ENCODE assay signal across 10 cellular contexts in genomic region chr6:423062-423798, GRCh38. TPM values are rescaled to one million over a fixed set of nuclear protein-coding genes. Genes with fewer than 3 reads are reported as not detected.
A peak's percentile ranks its signal among the peaks of the same experiment; 100 is the strongest.
DNase-seq lines count a peak whose midpoint lies in the region; ATAC-seq, FAIRE-seq and TF ChIP-seq lines count a peak whose summit lies in the region.
"Had no signal": no experiment of that assay in that cellular context is flagged by ENCODE, and none has a peak within 500 bp of the region (broad histone marks: within the 10 kb centered on the region; RNA-seq: fewer than 3 reads in every experiment).

No MANE protein-coding gene starts in this region.

- intact Hi-C loops in IMR-90 (cut with micrococcal nuclease) (no loop called here), kidney (cut with DNase I) (no loop called here), CD14-positive monocyte (cut with micrococcal nuclease) (no loop called here)

- H2AK9ac ChIP-seq in IMR-90 (replicated peaks; ENCODE audit: low read depth, low read length, poor library complexity) = peak overlapping the region; percentile 83

- H3K79me1 ChIP-seq in IMR-90 (ENCODE audit: low read depth in 1 of 2, low read length in 2 of 2) = no peaks in the 10 kb centered on the region

- H3K27ac ChIP-seq in IMR-90 (ENCODE audit: insufficient read depth, low read length) = peak overlapping the region; percentile 97; the same call in 1 of the 2 replicates
- H3K27ac ChIP-seq in brain microvascular endothelial cell = peak overlapping the region; percentile 67
- H3K27ac ChIP-seq in kidney (ENCODE audit: low read depth in 2 of 2, low read length in 2 of 2) = no peak overlapping the region
- H3K27ac ChIP-seq: parathyroid adenoma had no signal

- H3K27me3 ChIP-seq in IMR-90 (ENCODE audit: control insufficient read depth, insufficient read depth, low read length) (peaks cover 8% of the 10 kb centered on the region), brain microvascular endothelial cell (replicated peaks) (no peaks in the 10 kb centered on the region)

- peak overlapping the region; percentile 88 for H3K4ac ChIP-seq in IMR-90 (ENCODE audit: low read depth, low read length)

- H3K36me3 ChIP-seq in IMR-90 (ENCODE audit: control insufficient read depth, insufficient read depth, low read length) (no peaks in the 10 kb centered on the region), brain microvascular endothelial cell (replicated peaks) (no peaks in the 10 kb centered on the region), kidney (ENCODE audit: control insufficient read depth in 1 of 2, insufficient read depth in 2 of 2, low read length in 2 of 2) (no peaks in the 10 kb centered on the region)

- 0 out of 2 replicates have a peak overlapping the region, but pooled peaks have one; percentile 52 for H3K14ac ChIP-seq in IMR-90 (replicated peaks; ENCODE audit: low read depth, low read length)

- ATAC-seq in IMR-90 (ENCODE audit: low read depth) = peak; percentile 43

- H3K9me3 ChIP-seq in IMR-90 (ENCODE audit: control insufficient read depth, insufficient read depth, low read length) (peaks cover 6% of the 10 kb centered on the region), kidney (ENCODE audit: control insufficient read depth in 1 of 2, low read length in 2 of 2) (peaks cover 0 to 6% of the 10 kb centered on the region in 2 donors)

- peak; percentile 61 for DNase-seq in activated effector memory CD4-positive, alpha-beta T cell treated with anti-CD3 and anti-CD28 coated beads, Interleukin-2, amount 50 U/mL, for 16 hours
- DNase-seq in activated effector memory CD4-positive, alpha-beta T cell treated with Interleukin-2 at 50 U/mL for 16 hours = no peak
- no peak for DNase-seq in IMR-90
- no peak for DNase-seq in brain microvascular endothelial cell
- DNase-seq in kidney = no peak
- DNase-seq in CD14-positive monocyte (ENCODE audit: low spot score) = no peak
- no peak for DNase-seq in ACHN
- DNase-seq: NCI-H446 had no signal

- no TSS peak for BruUV-seq in IMR-90 (replicated peaks; lab: Mats Ljungman, UMichigan)

- H4K5ac ChIP-seq in IMR-90 (ENCODE audit: low read depth, low read length) = peak overlapping the region; percentile 91

- peak overlapping the region; percentile 54 for H2AFZ ChIP-seq in IMR-90 (replicated peaks; ENCODE audit: low read length, poor library complexity)
- H2AFZ ChIP-seq: parathyroid adenoma had no signal

- no peaks in the 10 kb centered on the region for H3K36me3 Mint-ChIP-seq in stimulated activated naive CD8-positive, alpha-beta T cell treated with anti-CD3 and anti-CD28 coated beads, Interleukin-15, Interleukin-2, amounts not matched to agents 100 ng/mL and 50 ng/mL, for 24 hours (ENCODE audit: low read depth)
- H3K36me3 Mint-ChIP-seq in CD14-positive monocyte = no peaks in the 10 kb centered on the region

- CTCF ChIA-PET in IMR-90 (lab: Yijun Ruan, JAX) = interaction anchor here (0.6 kb wide), 1 partner anchor 235 kb away, joined by 3 read pairs; no protein-coding TSS in a partner anchor

- no peak for TF ChIP-seq POLR2A in IMR-90 (IDR thresholded peaks at IDR 0.05; ENCODE audit: low read depth, low read length)

- peak overlapping the region; percentile 7; the same call in 1 of the 2 replicates for H3K4me2 ChIP-seq in IMR-90 (ENCODE audit: low read depth, low read length)

- peaks cover 6% of the 10 kb centered on the region for H3K4me1 ChIP-seq in IMR-90 (ENCODE audit: control insufficient read depth, insufficient read depth, low read length)
- H3K4me1 ChIP-seq in kidney (ENCODE audit: control insufficient read depth in 1 of 2, insufficient read depth in 1 of 2, low read depth in 1 of 2, low read length in 2 of 2) = no peaks in the 10 kb centered on the region
- H3K4me1 ChIP-seq: parathyroid adenoma had no signal

- H2BK20ac ChIP-seq in IMR-90 (ENCODE audit: low read depth, low read length) = peak overlapping the region; percentile 87

- POLR2A ChIA-PET in IMR-90 (lab: Charles Lee; ENCODE audit: unreplicated experiment) = interaction anchor here (0.6 kb wide), 1 partner anchor 302 kb away, joined by 5 read pairs; no protein-coding TSS in a partner anchor

- H3K4me3 Mint-ChIP-seq in stimulated activated naive CD8-positive, alpha-beta T cell treated with anti-CD3 and anti-CD28 coated beads, Interleukin-15, Interleukin-2, amounts not matched to agents 100 ng/mL and 50 ng/mL, for 24 hours = peak overlapping the region; percentile 26
- H3K4me3 Mint-ChIP-seq in CD14-positive monocyte = no peak overlapping the region

- peak overlapping the region; percentile 89 for H3K27ac Mint-ChIP-seq in stimulated activated naive CD8-positive, alpha-beta T cell treated with anti-CD3 and anti-CD28 coated beads, Interleukin-15, Interleukin-2, amounts not matched to agents 100 ng/mL and 50 ng/mL, for 24 hours
- H3K27ac Mint-ChIP-seq in CD14-positive monocyte = no peak overlapping the region

- peak overlapping the region; percentile 92 for H2AK5ac ChIP-seq in IMR-90 (ENCODE audit: low read depth, low read length)

- peak overlapping the region; percentile 89 for H4K91ac ChIP-seq in IMR-90 (ENCODE audit: insufficient read depth, low read depth, low read length)

- peak overlapping the region; percentile 22 to 30; a peak in 2 of 4 replicates for H4K8ac ChIP-seq in IMR-90 (ENCODE audit: low read depth in 2 of 2, low read length in 2 of 2)

- dilution Hi-C loops in IMR-90 (cut with HindIII; ENCODE audit: low sequenced_read_pairs, unreplicated experiment) = no loop called here

- peaks cover 40% of the 10 kb centered on the region for H3K4me1 Mint-ChIP-seq in stimulated activated naive CD8-positive, alpha-beta T cell treated with anti-CD3 and anti-CD28 coated beads, Interleukin-15, Interleukin-2, amounts not matched to agents 100 ng/mL and 50 ng/mL, for 24 hours (ENCODE audit: low read depth)
- no peaks in the 10 kb centered on the region for H3K4me1 Mint-ChIP-seq in CD14-positive monocyte

- peak overlapping the region; percentile 66 for H2BK5ac ChIP-seq in IMR-90 (ENCODE audit: low read depth, low read length, poor library complexity, severe bottlenecking)

- no peak for FAIRE-seq in kidney (lab: Jason Lieb, UNC)

- WGBS in IMR-90 (ENCODE audit: extremely low coverage in 2 of 2, insufficient read length in 1 of 2), 2 experiments = 94% methylated on average over 3 of the region's 11 CpGs; no CpG with 5 or more reads in 1 of the 2 experiments

- H3K56ac ChIP-seq in IMR-90 (ENCODE audit: extremely low read depth, insufficient read depth, low read length) = 0 out of 2 replicates have a peak overlapping the region, but pooled peaks have one; percentile 40

- peak overlapping the region; percentile 86 for H2BK120ac ChIP-seq in IMR-90 (ENCODE audit: low read depth, low read length)

- peak overlapping the region; percentile 50; the same call in 2 of the 3 replicates for H2BK15ac ChIP-seq in IMR-90 (ENCODE audit: low read depth, low read length)

- H3K27me3 Mint-ChIP-seq in stimulated activated naive CD8-positive, alpha-beta T cell treated with anti-CD3 and anti-CD28 coated beads, Interleukin-15, Interleukin-2, amounts not matched to agents 100 ng/mL and 50 ng/mL, for 24 hours = no peaks in the 10 kb centered on the region
- H3K27me3 Mint-ChIP-seq in CD14-positive monocyte (ENCODE audit: low read depth in 3 of 3) = peaks cover 0 to 9% (median 3%) of the 10 kb centered on the region in 3 donors

- peak overlapping the region; percentile 44; the same call in 1 of the 2 replicates for H3K23ac ChIP-seq in IMR-90 (ENCODE audit: low read depth, low read length)

- peak overlapping the region; percentile 98 for H3K18ac ChIP-seq in IMR-90 (ENCODE audit: low read depth, low read length)

- peaks cover 3% of the 10 kb centered on the region; the same call in 1 of the 2 replicates for H4K20me1 ChIP-seq in IMR-90 (ENCODE audit: insufficient read depth, low read length)

- no peaks in the 10 kb centered on the region for H3K9me3 Mint-ChIP-seq in stimulated activated naive CD8-positive, alpha-beta T cell treated with anti-CD3 and anti-CD28 coated beads, Interleukin-15, Interleukin-2, amounts not matched to agents 100 ng/mL and 50 ng/mL, for 24 hours
- peaks cover 0 to 27% (median 18%) of the 10 kb centered on the region in 7 donors for H3K9me3 Mint-ChIP-seq in CD14-positive monocyte

- no peak for TF ChIP-seq RAD21 in IMR-90 (IDR thresholded peaks at IDR 0.05; ENCODE audit: low read length)

- in situ Hi-C loops in IMR-90 (cut with MboI; ENCODE audit: low sequenced_read_pairs) (no loop called here), brain microvascular endothelial cell (cut with HindIII; ENCODE audit: low pct_ligation_motif_present, low sequenced_read_pairs) (no loop called here), ACHN (cut with HindIII; ENCODE audit: low pct_ligation_motif_present, low pct_unique_long_range_greater_than_20kb, low sequenced_read_pairs) (no loop called here)

- H3K9ac ChIP-seq in IMR-90 (ENCODE audit: low read depth, low read length) (peak overlapping the region; percentile 46; the same call in 1 of the 2 replicates), kidney (ENCODE audit: low read length in 2 of 2) (no peak overlapping the region)
- H3K9ac ChIP-seq: parathyroid adenoma had no signal

- H3K4me3 ChIP-seq in IMR-90 (ENCODE audit: insufficient read depth, low read depth, low read length) (no peak overlapping the region), brain microvascular endothelial cell (ENCODE audit: low read depth, low read length) (no peak overlapping the region), kidney (ENCODE audit: low read length in 2 of 2) (no peak overlapping the region)

- TF ChIP-seq CTCF in IMR-90 (conservative IDR thresholded peaks at IDR 0.05; ENCODE audit: low read depth, low read length) = no peak
- no peak for TF ChIP-seq CTCF in brain microvascular endothelial cell (IDR thresholded peaks at IDR 0.05; ENCODE audit: low read depth, low read length, missing control alignments)
- TF ChIP-seq CTCF in kidney (IDR thresholded peaks at IDR 0.05; ENCODE audit: borderline replicate concordance, extremely low read depth, insufficient read depth) = no peak
- TF ChIP-seq CTCF in CD14-positive monocyte (IDR thresholded peaks at IDR 0.05) = no peak

- peaks cover 5% of the 10 kb centered on the region for H3K9me1 ChIP-seq in IMR-90 (ENCODE audit: insufficient read depth, low read length)

TF ChIP-seq in IMR-90, 13 proteins besides CTCF, POLR2A, EP300 and RAD21 (continues in another document):
- TF ChIP-seq RFX5 (IDR thresholded peaks at IDR 0.05; ENCODE audit: low read depth, low read length) (no peak), CHD1 (IDR thresholded peaks at IDR 0.05; ENCODE audit: low read depth, low read length) (no peak), BHLHE40 (IDR thresholded peaks at IDR 0.05; ENCODE audit: low read depth, low read length) (no peak), FOS (IDR thresholded peaks at IDR 0.05; ENCODE audit: low read depth, low read length) (no peak), SMC3 (IDR thresholded peaks at IDR 0.05; ENCODE audit: low read depth, low read length) (no peak)

RNA-seq across cellular contexts. Expression of gene IRF4, which starts 31.7 kb away (rescaled TPM):
- total RNA-seq in IMR-90 (2012; rRNA removed) (not detected in 2 replicates), kidney (23.7 TPM)
- polyA plus RNA-seq in IMR-90 (2012; rRNA removed) (not detected in 2 replicates), kidney (ENCODE audit: insufficient read depth, low read depth, low replicate concordance) (not detected), CD14-positive monocyte (1 to 10 TPM; 3.0 to 6.4 TPM)
- not detected in 2 replicates for polyA plus RNA-seq in IMR-90 (2012; cell fraction: cytosol; rRNA removed)
- 0.01 and 0.08 TPM in 2 replicates for polyA plus RNA-seq in IMR-90 (2012; cell fraction: nucleus; rRNA removed; ENCODE audit: low replicate concordance)

Comparison
In these comparisons a context has a peak if more than half of its experiments do, and no peak if none do; other contexts are left out.
1. H3K27ac ChIP-seq: peak in IMR-90 (single experiment) and brain microvascular endothelial cell (single experiment); none in kidney (0 of 2).